10 cellular contexts compared by ENCODE assay signal in the genomic region with DNA sequence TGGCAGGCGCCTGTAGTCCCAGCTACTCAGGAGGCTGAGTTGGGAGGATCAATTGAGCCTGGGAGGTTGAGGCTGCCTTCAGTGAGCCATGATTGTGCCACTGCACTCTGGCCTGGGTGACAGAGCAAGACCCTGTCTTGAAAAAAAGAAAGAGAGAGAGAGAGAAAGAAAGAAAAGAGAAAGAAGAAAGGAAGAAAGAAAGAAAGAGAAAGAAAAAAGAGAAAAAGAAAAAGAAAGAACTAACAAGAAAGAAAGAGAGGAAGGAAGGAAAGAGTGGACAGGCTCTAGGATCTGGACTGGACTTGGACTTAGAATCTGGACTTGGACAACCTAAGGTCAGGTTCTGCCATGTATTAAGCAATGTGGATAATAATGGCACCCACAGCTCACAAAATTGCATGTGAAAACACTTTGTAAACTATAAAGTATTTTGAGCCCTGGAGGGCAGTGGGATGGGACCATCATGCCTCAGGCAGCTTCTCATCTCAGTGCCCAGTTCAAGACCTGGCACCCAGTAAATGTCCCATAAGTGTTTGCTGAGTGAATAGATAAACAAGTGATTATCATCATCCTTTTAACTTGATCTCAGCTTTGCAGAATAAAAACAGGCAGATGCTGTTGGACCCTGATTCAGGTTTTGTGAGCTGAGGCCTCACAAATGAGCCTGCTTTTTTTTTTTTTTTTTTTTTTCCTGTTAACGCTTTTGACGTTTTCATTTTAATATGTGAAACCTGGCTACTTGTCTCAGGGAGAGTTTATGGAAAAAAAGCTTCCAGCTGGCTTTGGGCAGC. TPM values are rescaled to one million over a fixed set of nuclear protein-coding genes. Genes with fewer than 3 reads are reported as not detected.
A peak's percentile ranks its signal among the peaks of the same experiment; 100 is the strongest.
DNase-seq lines count a peak whose midpoint lies in the region; ATAC-seq and TF ChIP-seq lines count a peak whose summit lies in the region.
"Had no signal": no experiment of that assay in that cellular context is flagged by ENCODE, and none has a peak within 500 bp of the region (broad histone marks: within the 10 kb centered on the region; RNA-seq: fewer than 3 reads in every experiment).

No MANE protein-coding gene starts in this region.

- no peak overlapping the region for H3K4me2 ChIP-seq in SU-DHL-6 (ENCODE audit: low read depth, low read length, poor library complexity, severe bottlenecking)

- intact Hi-C loops in activated naive CD4-positive, alpha-beta T cell treated with anti-CD3 and anti-CD28 coated beads for 36 hours (cut with micrococcal nuclease): no loop called here

- TF ChIP-seq CTCF in SU-DHL-6 (IDR thresholded peaks at IDR 0.05; ENCODE audit: insufficient read depth, low read length, poor library complexity, severe bottlenecking) (no peak), gastroesophageal sphincter (IDR thresholded peaks at IDR 0.05) (no peak), tibial nerve (IDR thresholded peaks at IDR 0.05) (no peak)

- H3K4me1 ChIP-seq in gastroesophageal sphincter: peaks cover 0 to 54% (median 6%) of the 10 kb centered on the region in 3 donors
- H3K4me1 ChIP-seq in tibial nerve: peaks cover 0 to 39% (median 17%) of the 10 kb centered on the region in 4 donors

- no peak for DNase-seq in activated naive CD4-positive, alpha-beta T cell treated with anti-CD3 and anti-CD28 coated beads for 36 hours
- no peak for DNase-seq in activated naive CD4-positive, alpha-beta T cell (lab: John Stamatoyannopoulos, UW)
- no peak for DNase-seq in tibial nerve (ENCODE audit: low spot score in 2 of 2)
- no peak for DNase-seq in NCI-H1417 treated with DMSO at 0.1 percent for 48 hours (lab: John Stamatoyannopoulos, UW)
- DNase-seq: AML-193 had no signal

- H3K9me2 ChIP-seq in SU-DHL-6 (replicated peaks; ENCODE audit: insufficient read depth, low read length): no peaks in the 10 kb centered on the region

- peaks cover 2% of the 10 kb centered on the region for H3K9me3 Mint-ChIP-seq in activated naive CD4-positive, alpha-beta T cell treated with anti-CD3 and anti-CD28 coated beads for 36 hours

- WGBS in gastroesophageal sphincter (ENCODE audit: low coverage in 1 of 2), 2 donors: 33 to 42% methylated on average over 2 of the region's 3 CpGs
- 65 to 70% methylated on average over 3 of the region's 3 CpGs for WGBS in tibial nerve, 2 donors

- peak overlapping the region; percentile 70 for H3K4me3 Mint-ChIP-seq in activated naive CD4-positive, alpha-beta T cell treated with anti-CD3 and anti-CD28 coated beads for 36 hours

- H4K20me1 ChIP-seq in SU-DHL-6 (ENCODE audit: low read depth, low read length): no peaks in the 10 kb centered on the region

- H3K4me1 Mint-ChIP-seq in activated naive CD4-positive, alpha-beta T cell treated with anti-CD3 and anti-CD28 coated beads for 36 hours (ENCODE audit: low read depth): peaks cover 84% of the 10 kb centered on the region

- TF ChIP-seq EP300 in gastroesophageal sphincter (IDR thresholded peaks at IDR 0.05) (no peak), tibial nerve (IDR thresholded peaks at IDR 0.05) (peak in 1 of 2 donors; percentile 42)

- H3K9ac ChIP-seq in SU-DHL-6 (ENCODE audit: low read length): no peak overlapping the region

- peaks cover 22% of the 10 kb centered on the region for H3F3A ChIP-seq in SU-DHL-6 (ENCODE audit: insufficient read depth)

- no peaks in the 10 kb centered on the region for H3K27me3 Mint-ChIP-seq in activated naive CD4-positive, alpha-beta T cell treated with anti-CD3 and anti-CD28 coated beads for 36 hours (ENCODE audit: low read depth)

- H3K9me3 ChIP-seq in SU-DHL-6 (ENCODE audit: insufficient read depth, low read length): no peaks in the 10 kb centered on the region
- no peaks in the 10 kb centered on the region for H3K9me3 ChIP-seq in gastroesophageal sphincter
- no peaks in the 10 kb centered on the region for H3K9me3 ChIP-seq in tibial nerve

- no peak overlapping the region for H2AFZ ChIP-seq in SU-DHL-6 (ENCODE audit: low read depth, low read length, severe bottlenecking)

- H3K27ac Mint-ChIP-seq in activated naive CD4-positive, alpha-beta T cell treated with anti-CD3 and anti-CD28 coated beads for 36 hours: peak overlapping the region; percentile 97

- H3K4me3 ChIP-seq in SU-DHL-6 (ENCODE audit: insufficient read depth, low read length, poor library complexity, severe bottlenecking): no peak overlapping the region
- no peak overlapping the region for H3K4me3 ChIP-seq in gastroesophageal sphincter
- H3K4me3 ChIP-seq in tibial nerve: no peak overlapping the region

- H3K36me3 Mint-ChIP-seq in activated naive CD4-positive, alpha-beta T cell treated with anti-CD3 and anti-CD28 coated beads for 36 hours (ENCODE audit: low read depth): peaks cover 15% of the 10 kb centered on the region

- H3K27me3 ChIP-seq in SU-DHL-6 (ENCODE audit: low read length): no peaks in the 10 kb centered on the region
- no peaks in the 10 kb centered on the region for H3K27me3 ChIP-seq in gastroesophageal sphincter
- H3K27me3 ChIP-seq in tibial nerve: no peaks in the 10 kb centered on the region

- H3K79me2 ChIP-seq in SU-DHL-6 (ENCODE audit: insufficient read depth, low read length): no peaks in the 10 kb centered on the region

- CTCF ChIA-PET in activated naive CD4-positive, alpha-beta T cell treated with anti-CD3 and anti-CD28 coated beads for 36 hours (lab: Charles Lee): interaction anchor here (1.0 to 6.0 kb wide), 9 partner anchors 12 to 133 kb away, joined by 3 to 69 read pairs (median 7); a partner anchor contains a TSS

- H3K36me3 ChIP-seq in SU-DHL-6 (ENCODE audit: low read length) (no peaks in the 10 kb centered on the region), gastroesophageal sphincter (no peaks in the 10 kb centered on the region), tibial nerve (no peaks in the 10 kb centered on the region)

- no peak for ATAC-seq in gastroesophageal sphincter
- ATAC-seq in GM18907 (IDR thresholded peaks at IDR 0.05; ENCODE audit: unreplicated experiment): no peak
- ATAC-seq in HG02623 (IDR thresholded peaks at IDR 0.05; ENCODE audit: unreplicated experiment): no peak

- peak overlapping the region; percentile 91; the same call in 1 of the 2 replicates for H3K27ac ChIP-seq in SU-DHL-6 (ENCODE audit: low read depth, low read length)
- peak overlapping the region in 3 of 4 donors; percentile 69 to 90 (median 88) for H3K27ac ChIP-seq in gastroesophageal sphincter
- H3K27ac ChIP-seq in tibial nerve: peak overlapping the region in 3 of 4 donors; percentile 64 to 77 (median 69)
- H3K27ac ChIP-seq: epithelial cell of prostate had no signal

- no peak for TF ChIP-seq POLR2A in gastroesophageal sphincter (IDR thresholded peaks at IDR 0.05)
- TF ChIP-seq POLR2A in tibial nerve (IDR thresholded peaks at IDR 0.05): no peak

RNA-seq across cellular contexts. Expression of a gene that starts 12.8 kb away (rescaled TPM):
- 100 to 1,000 TPM; 289 to 295 TPM for total RNA-seq in activated naive CD4-positive, alpha-beta T cell treated with anti-CD3 and anti-CD28 coated beads for 36 hours
- 10 to 100 TPM; 27.0 to 82.5 (median 54.3) TPM for total RNA-seq in gastroesophageal sphincter
- 10 to 100 TPM; 31.2 to 61.6 (median 44.3) TPM for total RNA-seq in tibial nerve

RNA-seq across cellular contexts. Expression of a gene that starts 36.8 kb away (rescaled TPM):
- 10 to 100 TPM; 80.6 to 85.0 TPM for total RNA-seq in activated naive CD4-positive, alpha-beta T cell treated with anti-CD3 and anti-CD28 coated beads for 36 hours
- total RNA-seq in gastroesophageal sphincter (10 to 100 TPM in 1 of 4 donors, 1 to 10 TPM in 3; 1.2 to 14.3 (median 7.1) TPM), tibial nerve (10 to 100 TPM; 12.3 to 21.0 (median 19.8) TPM)

RNA-seq across cellular contexts. Expression of a gene that starts 47.1 kb away (rescaled TPM):
- total RNA-seq in activated naive CD4-positive, alpha-beta T cell treated with anti-CD3 and anti-CD28 coated beads for 36 hours: 10 to 100 TPM; 62.1 to 63.5 TPM
- total RNA-seq in gastroesophageal sphincter (10 to 100 TPM; 26.8 to 42.8 (median 33.2) TPM), tibial nerve (10 to 100 TPM; 33.9 to 37.7 (median 37.4) TPM)
